ENCODE assay signal across 20 cellular contexts in the genomic region with DNA sequence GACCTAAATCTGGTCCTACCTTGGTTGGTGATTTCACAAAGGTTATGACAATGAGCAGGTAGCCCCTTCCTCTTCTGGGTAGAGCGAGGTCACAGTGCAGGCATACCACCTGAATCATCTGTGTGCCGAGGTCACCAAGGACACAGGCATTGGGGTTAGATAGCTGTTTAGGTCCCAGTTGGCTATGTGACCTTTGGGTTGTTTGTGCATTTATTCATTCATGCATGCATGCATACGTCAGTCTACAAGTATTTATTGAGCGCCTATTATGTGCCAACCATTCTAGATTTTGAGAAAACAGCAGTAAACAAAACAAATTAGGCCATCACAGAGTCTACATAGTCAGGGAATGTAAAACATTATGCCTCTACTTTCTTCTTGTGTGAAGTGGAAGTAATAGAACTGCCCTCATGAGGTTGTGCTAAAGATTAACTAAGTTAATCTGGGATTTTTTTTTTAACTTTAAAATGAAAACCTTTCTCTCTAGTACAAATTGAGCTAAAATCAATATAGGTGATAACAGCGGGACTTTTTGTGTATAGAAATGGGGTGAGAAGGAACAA.
A peak's percentile ranks its signal among the peaks of the same experiment; 100 is the strongest.
DNase-seq lines count a peak whose midpoint lies in the region; ATAC-seq, FAIRE-seq and TF ChIP-seq lines count a peak whose summit lies in the region.
"Had no signal": no experiment of that assay in that cellular context is flagged by ENCODE, and none has a peak within 500 bp of the region (broad histone marks: within the 10 kb centered on the region; RNA-seq: fewer than 3 reads in every experiment).

No MANE protein-coding gene starts in this region.

- H3K36me3 ChIP-seq in Karpas-422 (ENCODE audit: insufficient read depth, low read length): 0 out of 2 replicates have a peak, but pooled peaks cover 7% of the 10 kb centered on the region
- H3K36me3 ChIP-seq in mucosa of descending colon (ENCODE audit: low read depth): no peaks in the 10 kb centered on the region
- H3K36me3 ChIP-seq in small intestine (ENCODE audit: control insufficient read depth in 2 of 2, insufficient read depth in 2 of 2, low read length in 2 of 2): no peaks in the 10 kb centered on the region
- H3K36me3 ChIP-seq in suprapubic skin: no peaks in the 10 kb centered on the region
- no peaks in the 10 kb centered on the region for H3K36me3 ChIP-seq in psoas muscle (ENCODE audit: insufficient read depth in 1 of 2, low read depth in 1 of 2)
- H3K36me3 ChIP-seq: BLaER1, HAP-1 had no signal

- intact Hi-C loops in mucosa of descending colon (cut with DNase I, micrococcal nuclease): no loop called here
- intact Hi-C loops in psoas muscle (cut with DNase I): no loop called here

- no peak for TF ChIP-seq EP300 in suprapubic skin (IDR thresholded peaks at IDR 0.05)

- no peak for TF ChIP-seq POLR2A in suprapubic skin (IDR thresholded peaks at IDR 0.05)

- DNase-seq in Karpas-422: no peak
- DNase-seq in mucosa of descending colon: no peak
- DNase-seq in small intestine: peak; percentile 36
- no peak for DNase-seq in suprapubic skin (ENCODE audit: low spot score in 2 of 2)
- DNase-seq in psoas muscle: no peak
- no peak for DNase-seq in AG08395 (ENCODE audit: low spot score)
- DNase-seq in urothelium cell line (ENCODE audit: low spot score): no peak
- DNase-seq: ACHN; AML-193; CD4-positive, alpha-beta memory T cell; DMS 273 treated with DMSO at 0.1 percent for 48 hours; DMS53; GOT3; KG1 had no signal

- no peaks in the 10 kb centered on the region for H3K9me2 ChIP-seq in Karpas-422 (replicated peaks; ENCODE audit: insufficient read depth, low read length)

- H3K27me3 ChIP-seq in Karpas-422 (ENCODE audit: low read length) (no peaks in the 10 kb centered on the region), small intestine (ENCODE audit: control insufficient read depth in 2 of 2, insufficient read depth in 2 of 2, low read length in 2 of 2) (no peaks in the 10 kb centered on the region), suprapubic skin (no peaks in the 10 kb centered on the region), psoas muscle (ENCODE audit: insufficient read depth in 3 of 3, low read length in 2 of 3) (no peaks in the 10 kb centered on the region)
- H3K27me3 ChIP-seq: BLaER1 had no signal

- ATAC-seq in mucosa of descending colon (peak; percentile 67), psoas muscle (no peak)

- H3K9ac ChIP-seq in Karpas-422 (ENCODE audit: low read length): no peak overlapping the region
- H3K9ac ChIP-seq: BLaER1 had no signal

- H3K4me1 ChIP-seq in Karpas-422 (ENCODE audit: low read length) (peaks cover 46% of the 10 kb centered on the region), mucosa of descending colon (ENCODE audit: low read depth) (no peaks in the 10 kb centered on the region), small intestine (ENCODE audit: control insufficient read depth in 2 of 2, insufficient read depth in 1 of 2, low read depth in 1 of 2, low read length in 1 of 2) (peaks cover 0 to 3% of the 10 kb centered on the region in 2 donors), suprapubic skin (no peaks in the 10 kb centered on the region), psoas muscle (no peaks in the 10 kb centered on the region)
- H3K4me1 ChIP-seq: BLaER1, HAP-1 had no signal

- H3K79me2 ChIP-seq in Karpas-422 (ENCODE audit: low read length): peaks cover 22% of the 10 kb centered on the region

- H3K4me3 ChIP-seq in Karpas-422 (ENCODE audit: low read length): no peak overlapping the region
- H3K4me3 ChIP-seq in mucosa of descending colon: no peak overlapping the region
- no peak overlapping the region for H3K4me3 ChIP-seq in small intestine (ENCODE audit: low read depth in 1 of 2, low read length in 2 of 2)
- H3K4me3 ChIP-seq in suprapubic skin: no peak overlapping the region
- no peak overlapping the region for H3K4me3 ChIP-seq in psoas muscle
- H3K4me3 ChIP-seq: BLaER1, HAP-1 had no signal

- no peaks in the 10 kb centered on the region for H4K20me1 ChIP-seq in Karpas-422 (ENCODE audit: insufficient read depth, low read depth, low read length)
- H4K20me1 ChIP-seq: BLaER1 had no signal

- TF ChIP-seq CTCF in mucosa of descending colon (IDR thresholded peaks at IDR 0.05) (no peak), suprapubic skin (IDR thresholded peaks at IDR 0.05) (no peak), psoas muscle (IDR thresholded peaks at IDR 0.05) (no peak)

- H3K9me3 ChIP-seq in Karpas-422 (ENCODE audit: low read length): no peaks in the 10 kb centered on the region
- H3K9me3 ChIP-seq in mucosa of descending colon: no peaks in the 10 kb centered on the region
- no peaks in the 10 kb centered on the region for H3K9me3 ChIP-seq in small intestine (ENCODE audit: control insufficient read depth, low read depth)
- no peaks in the 10 kb centered on the region for H3K9me3 ChIP-seq in suprapubic skin
- no peaks in the 10 kb centered on the region for H3K9me3 ChIP-seq in psoas muscle
- H3K9me3 ChIP-seq: BLaER1, HAP-1 had no signal

- H3K27ac ChIP-seq in Karpas-422 (ENCODE audit: low read length) (0 out of 2 replicates have a peak overlapping the region, but pooled peaks have one; percentile 6), small intestine (ENCODE audit: low read depth in 1 of 2, low read length in 1 of 2) (no peak overlapping the region), suprapubic skin (no peak overlapping the region), psoas muscle (no peak overlapping the region)
- H3K27ac ChIP-seq: BLaER1 had no signal

- no peak overlapping the region for H3K4me2 ChIP-seq in Karpas-422 (ENCODE audit: low read depth, low read length, poor library complexity, severe bottlenecking)
- H3K4me2 ChIP-seq: BLaER1 had no signal

- FAIRE-seq in small intestine (lab: Jason Lieb, UNC) (no peak), urothelium cell line (lab: Jason Lieb, UNC) (no peak)
- FAIRE-seq: A204.1, G401.6, GM12892, GM18507 had no signal

- 40 to 77% (median 62%) methylated on average over 5 of the region's 5 CpGs for WGBS in small intestine, 3 donors
- 96% methylated on average over 5 of the region's 5 CpGs for WGBS in suprapubic skin
- 96 to 97% (median 96%) methylated on average over 5 of the region's 5 CpGs for WGBS in psoas muscle, 3 donors

- no peak overlapping the region for H2AFZ ChIP-seq in Karpas-422 (ENCODE audit: low read length)
